8 cellular contexts compared by ENCODE assay signal in the genomic region with DNA sequence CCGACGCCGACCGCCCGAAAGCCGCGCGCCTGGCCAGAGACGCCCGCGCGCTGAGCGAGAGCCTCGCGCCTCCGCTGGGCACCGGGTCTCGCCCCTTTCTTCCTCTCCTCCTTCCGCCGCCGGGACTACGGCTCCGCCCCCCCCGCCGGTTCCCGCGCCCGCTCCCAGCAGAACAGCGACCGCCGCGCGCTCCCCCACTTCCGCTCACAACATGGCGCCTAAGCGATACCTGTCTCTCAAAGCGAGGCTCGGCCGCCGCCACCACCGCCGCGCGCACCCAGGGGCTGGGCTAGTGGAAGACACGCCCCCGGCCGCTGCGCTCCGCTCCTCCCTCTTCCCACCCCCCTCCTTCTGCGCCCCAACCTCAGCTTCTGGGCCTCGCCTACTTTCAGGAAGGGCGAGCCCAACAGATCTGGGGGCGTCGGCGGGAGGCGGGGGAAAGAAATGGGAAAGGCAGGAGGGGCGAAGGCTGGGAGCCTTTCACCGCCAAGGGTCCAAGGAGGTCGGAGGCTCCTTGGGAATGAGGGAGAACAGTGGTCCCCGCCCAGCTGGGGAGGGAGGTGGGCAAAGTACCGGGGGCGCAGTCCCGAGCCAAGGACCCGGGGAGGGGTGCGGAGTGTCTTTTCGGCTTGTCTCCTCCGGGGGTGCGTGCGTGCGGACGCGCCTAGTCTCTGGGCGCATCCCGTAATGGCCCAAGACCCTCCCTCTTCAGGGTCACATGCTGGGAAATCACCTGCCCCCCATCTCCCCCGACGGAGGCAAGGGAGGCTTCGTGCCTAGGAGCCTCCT. TPM values are rescaled to one million over a fixed set of nuclear protein-coding genes. Genes with fewer than 3 reads are reported as not detected.
DNase-seq lines count a peak whose midpoint lies in the region; ATAC-seq, FAIRE-seq and TF ChIP-seq lines count a peak whose summit lies in the region.

TSS of gene RPS6KA3 (minus strand) at position 100 of the 789 bp plus-strand sequence. CDS start 277 bp downstream, outside the sequence.

- no peaks in the 10 kb centered on the region for H3K9me3 ChIP-seq in aorta (ENCODE audit: control insufficient read depth, low read length)

- DNase-seq in GM18507 (ENCODE audit: extremely low spot score, insufficient read length, low read depth) (peak; percentile 70), NCI-H1930 (lab: John Stamatoyannopoulos, UW) (peak; percentile 68 to 75), T-helper 9 cell (peak; percentile 86), astrocyte of the cerebellum (ENCODE audit: low read depth) (peak; percentile 53), hepatic stellate cell (ENCODE audit: low spot score) (peak; percentile 75), retina (peak; percentile 91), aorta (peak; percentile 93 to 96)

- no peak for TF ChIP-seq CTCF in astrocyte of the cerebellum (IDR thresholded peaks at IDR 0.05; ENCODE audit: low read depth, low read length, missing control alignments)

- ATAC-seq in HG02938 (IDR thresholded peaks at IDR 0.05; ENCODE audit: unreplicated experiment) (peak; percentile 78), aorta (ENCODE audit: low FRiP score) (peak; percentile 96)

- no peaks in the 10 kb centered on the region for H3K36me3 ChIP-seq in aorta (ENCODE audit: control insufficient read depth in 1 of 2, insufficient read depth in 2 of 2, low read length in 1 of 2)

- in situ Hi-C loops in astrocyte of the cerebellum (cut with HindIII; ENCODE audit: low sequenced_read_pairs): no loop called here

- peak within 1 kb of the TSS in 1 of 2 donors; percentile 66 for H3K27ac ChIP-seq in aorta (ENCODE audit: low read depth in 1 of 2, low read length in 2 of 2)

- intact Hi-C loops in aorta (cut with DNase I): no loop called here

- WGBS in aorta, 2 donors: 1 to 22% methylated on average over 51 to 77 of the region's 77 CpGs

- H3K4me3 ChIP-seq in astrocyte of the cerebellum (ENCODE audit: low read depth, low read length) (peak within 1 kb of the TSS; percentile 64), aorta (ENCODE audit: low read length in 2 of 2) (peak within 1 kb of the TSS; percentile 38 to 82)

- no peaks in the 10 kb centered on the region for H3K27me3 ChIP-seq in aorta (ENCODE audit: control insufficient read depth in 1 of 2, insufficient read depth in 2 of 2, low read length in 1 of 2)

- FAIRE-seq in GM18507 (lab: Jason Lieb, UNC): peak; percentile 85

- H3K4me1 ChIP-seq in aorta (ENCODE audit: control insufficient read depth in 1 of 2, insufficient read depth in 2 of 2, low read length in 2 of 2): no peaks in the 10 kb centered on the region

RNA-seq across cellular contexts. Expression of gene RPS6KA3, which starts in this region (rescaled TPM):
- total RNA-seq in aorta: 10 to 100 TPM; 43.9 to 52.7 TPM
- 10 to 100 TPM in 1 of 2 donors, 1 to 10 TPM in 1; 7.9 to 11.5 TPM for polyA plus RNA-seq in aorta
